ENCODE assay signal across 1 cellular context in genomic region chr9:35102769-35103659, GRCh38.
TF ChIP-seq lines count a peak whose summit lies in the region.

STOML2 (minus strand) TSS chr9:35103131; CDS start chr9:35103094, 37 bp downstream.

TF ChIP-seq in GM12878, 131 proteins besides CTCF, POLR2A, EP300 and RAD21 (continued from another document and continues in another):
- no peak for TF ChIP-seq ZBTB33 (IDR thresholded peaks at IDR 0.05)
- peak; percentile 22; the same call in 1 of the 2 replicates for TF ChIP-seq PAX5 (IDR thresholded peaks at IDR 0.05; ENCODE audit: borderline replicate concordance, low read depth, low read length)
- TF ChIP-seq SKIL (IDR thresholded peaks at IDR 0.05; ENCODE audit: low read depth, poor library complexity, severe bottlenecking), result no peak
- TF ChIP-seq ELK1 (IDR thresholded peaks at IDR 0.05; ENCODE audit: low read depth, low read length), result peak; percentile 99
- TF ChIP-seq ATF3 (IDR thresholded peaks at IDR 0.05; ENCODE audit: borderline replicate concordance, extremely low read depth, low read depth, low read length), result no peak
- TF ChIP-seq ZNF207 (IDR thresholded peaks at IDR 0.05; ENCODE audit: borderline replicate concordance), result peak; percentile 94; the same call in 1 of the 2 replicates
- TF ChIP-seq HDAC6 (IDR thresholded peaks at IDR 0.05; ENCODE audit: unreplicated experiment), result no peak
- TF ChIP-seq BHLHE40 (IDR thresholded peaks at IDR 0.05; ENCODE audit: borderline replicate concordance in 1 of 2, low read depth in 2 of 2, low read length in 1 of 2), result peak; percentile 54 to 56; a peak in 2 of 4 replicates
- TF ChIP-seq HSF1 (IDR thresholded peaks at IDR 0.05; ENCODE audit: low read depth, low read length), result peak; percentile 71
- TF ChIP-seq BCL3 (IDR thresholded peaks at IDR 0.05; ENCODE audit: borderline replicate concordance, insufficient read depth, low read depth, low read length, poor library complexity, severe bottlenecking), result peak; percentile 70
- TF ChIP-seq RFX5 (IDR thresholded peaks at IDR 0.05; ENCODE audit: low read depth, low read length), result peak; percentile 92
- TF ChIP-seq NFXL1 (IDR thresholded peaks at IDR 0.05; ENCODE audit: borderline replicate concordance), result no peak
- TF ChIP-seq ZBTB40 (IDR thresholded peaks at IDR 0.05; ENCODE audit: borderline replicate concordance), result peak; percentile 99
- TF ChIP-seq YY1 (IDR thresholded peaks at IDR 0.05; ENCODE audit: low read depth, low read length), result peak; percentile 88
- 0 out of 2 replicates have a peak, but pooled peaks have one; percentile 37 for TF ChIP-seq RCOR1 (conservative IDR thresholded peaks at IDR 0.05; ENCODE audit: low read depth, low read length)
- peak; percentile 96 for TF ChIP-seq NR2C1 (IDR thresholded peaks at IDR 0.05)
- TF ChIP-seq TCF3 (IDR thresholded peaks at IDR 0.05; ENCODE audit: borderline replicate concordance, insufficient read depth, low read depth, low read length), result 0 out of 2 replicates have a peak, but pooled peaks have one; percentile 36
- TF ChIP-seq MLLT1 (IDR thresholded peaks at IDR 0.05), result peak; percentile 76
- peak; percentile 50 to 73; a peak in 3 of 4 replicates for TF ChIP-seq IKZF2 (IDR thresholded peaks at IDR 0.05)
- TF ChIP-seq LARP7 (IDR thresholded peaks at IDR 0.05), result peak; percentile 25; the same call in 1 of the 2 replicates
- no peak for TF ChIP-seq KDM1A (IDR thresholded peaks at IDR 0.05; ENCODE audit: borderline replicate concordance)
- peak; percentile 76 for TF ChIP-seq GATAD2B (conservative IDR thresholded peaks at IDR 0.05; ENCODE audit: low read depth)
- no peak for TF ChIP-seq ZNF274 (IDR thresholded peaks at IDR 0.05; ENCODE audit: insufficient read depth, insufficient read length)
- TF ChIP-seq TCF12 (IDR thresholded peaks at IDR 0.05; ENCODE audit: low read depth, low read length), result 0 out of 2 replicates have a peak, but pooled peaks have one; percentile 18
- TF ChIP-seq SMAD5 (IDR thresholded peaks at IDR 0.05; ENCODE audit: low read depth), result peak; percentile 58; the same call in 1 of the 2 replicates
- TF ChIP-seq SMAD1 (IDR thresholded peaks at IDR 0.05; ENCODE audit: low read depth, partially characterized antibody), result peak; percentile 23
- TF ChIP-seq ZNF687 (IDR thresholded peaks at IDR 0.05), result peak; percentile 78
- peak; percentile 81 for TF ChIP-seq CREB1 (IDR thresholded peaks at IDR 0.05; ENCODE audit: low read depth)
- no peak for TF ChIP-seq CEBPB (IDR thresholded peaks at IDR 0.05; ENCODE audit: borderline replicate concordance in 1 of 2, low read depth in 2 of 2, low read length in 2 of 2)
- no peak for TF ChIP-seq TCF7 (IDR thresholded peaks at IDR 0.05; ENCODE audit: borderline replicate concordance)
- 0 out of 2 replicates have a peak, but pooled peaks have one; percentile 57 for TF ChIP-seq ZNF24 (IDR thresholded peaks at IDR 0.05)
- no peak for TF ChIP-seq MYC (IDR thresholded peaks at IDR 0.05; ENCODE audit: insufficient read depth, insufficient read length, insufficient replicate concordance, low read length, severe bottlenecking)
- TF ChIP-seq ZNF384 (IDR thresholded peaks at IDR 0.05; ENCODE audit: borderline replicate concordance, low read depth, low read length), result no peak
- TF ChIP-seq RBBP5 (conservative IDR thresholded peaks at IDR 0.05), result no peak
- TF ChIP-seq STAT1 (conservative IDR thresholded peaks at IDR 0.05), result peak; percentile 72; the same call in 1 of the 2 replicates
